In the genomic region with DNA sequence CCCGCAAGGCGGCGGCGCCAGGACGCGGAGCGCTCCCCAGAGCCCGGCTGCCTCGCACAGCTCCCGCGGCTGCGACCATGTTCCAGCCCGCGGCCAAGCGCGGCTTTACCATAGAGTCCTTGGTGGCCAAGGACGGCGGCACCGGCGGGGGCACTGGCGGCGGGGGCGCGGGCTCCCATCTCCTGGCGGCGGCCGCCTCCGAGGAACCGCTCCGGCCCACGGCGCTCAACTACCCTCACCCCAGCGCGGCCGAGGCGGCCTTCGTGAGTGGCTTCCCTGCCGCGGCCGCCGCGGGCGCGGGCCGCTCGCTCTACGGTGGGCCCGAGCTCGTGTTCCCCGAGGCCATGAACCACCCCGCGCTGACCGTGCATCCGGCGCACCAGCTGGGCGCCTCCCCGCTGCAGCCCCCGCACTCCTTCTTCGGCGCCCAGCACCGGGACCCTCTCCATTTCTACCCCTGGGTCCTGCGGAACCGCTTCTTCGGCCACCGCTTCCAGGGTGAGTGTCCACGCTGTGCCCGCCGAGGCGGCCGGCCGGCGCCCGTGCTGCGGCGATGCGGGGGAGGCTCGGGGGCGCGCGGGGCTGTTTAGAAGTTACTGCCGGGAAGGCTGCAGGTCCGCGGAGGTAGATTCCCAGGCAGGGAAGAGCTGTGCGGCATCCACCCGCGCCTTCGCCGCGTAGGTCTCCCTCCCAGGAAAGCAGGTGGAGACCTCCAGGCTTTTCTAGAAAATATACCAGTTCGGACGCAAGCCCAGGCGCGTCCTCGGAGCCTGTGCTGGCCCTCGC, we compare ENCODE assay signal across 8 cellular contexts. TPM values are rescaled to one million over a fixed set of nuclear protein-coding genes. Genes with fewer than 3 reads are reported as not detected.
DNase-seq lines count a peak whose midpoint lies in the region; ATAC-seq and TF ChIP-seq lines count a peak whose summit lies in the region.

No MANE protein-coding gene starts in this region.

- ATAC-seq in gastroesophageal sphincter (peak; percentile 7), HG02970 (IDR thresholded peaks at IDR 0.05; ENCODE audit: low FRiP score, unreplicated experiment) (no peak), esophagus mucosa (no peak)
- ATAC-seq in stimulated activated naive B cell treated with anti-CD40 and anti-IgM and Interleukin-4, amounts not matched to agents 10 μg/mL and 1 μg/mL and 100 μg/mL, for 72 hours (replicated peaks) = no peak

- BruUV-seq in OCI-LY7 (replicated peaks; lab: Mats Ljungman, UMichigan) = no TSS peak

- no peak overlapping the region for H2AFZ ChIP-seq in OCI-LY7 (ENCODE audit: low read length)

- intact Hi-C loops in activated naive CD4-positive, alpha-beta T cell treated with anti-CD3 and anti-CD28 coated beads for 36 hours (cut with micrococcal nuclease) = loop anchor here (1.0 to 5.0 kb wide), 6 partner anchors 7 to 771 kb away; a partner anchor contains a TSS
- intact Hi-C loops in OCI-LY7 (cut with micrococcal nuclease; ENCODE audit: unreplicated experiment) = no loop called here

- TF ChIP-seq EP300 in gastroesophageal sphincter (IDR thresholded peaks at IDR 0.05) = no peak

- CTCF ChIA-PET in activated naive CD4-positive, alpha-beta T cell treated with anti-CD3 and anti-CD28 coated beads for 36 hours (lab: Charles Lee) = interaction anchor here (0.5 to 1.4 kb wide), 3 partner anchors 56 to 299 kb away, joined by 3 to 4 read pairs (median 3); no protein-coding TSS in a partner anchor
- CTCF ChIA-PET in OCI-LY7 (lab: Charles Lee; ENCODE audit: unreplicated experiment) = no interaction called here

- H3K9me3 Mint-ChIP-seq in activated naive CD4-positive, alpha-beta T cell treated with anti-CD3 and anti-CD28 coated beads for 36 hours = no peaks in the 10 kb centered on the region
- no peaks in the 10 kb centered on the region for H3K9me3 Mint-ChIP-seq in stimulated activated naive B cell treated with anti-CD40 and anti-IgM and Interleukin-4, amounts not matched to agents 10 μg/mL and 1 μg/mL and 100 μg/mL, for 72 hours

- no peaks in the 10 kb centered on the region for H3K36me3 ChIP-seq in OCI-LY7 (ENCODE audit: insufficient read depth, low read length)
- H3K36me3 ChIP-seq in gastroesophageal sphincter = no peaks in the 10 kb centered on the region

- H3K27ac Mint-ChIP-seq in activated naive CD4-positive, alpha-beta T cell treated with anti-CD3 and anti-CD28 coated beads for 36 hours = no peak overlapping the region
- peak overlapping the region; percentile 89 for H3K27ac Mint-ChIP-seq in stimulated activated naive B cell treated with anti-CD40 and anti-IgM and Interleukin-4, amounts not matched to agents 10 μg/mL and 1 μg/mL and 100 μg/mL, for 72 hours

- H3K27ac ChIP-seq in OCI-LY7 (ENCODE audit: low read depth, low read length, poor library complexity, severe bottlenecking) (no peak overlapping the region), gastroesophageal sphincter (no peak overlapping the region)

- peaks cover 100% of the 10 kb centered on the region for H3K27me3 ChIP-seq in gastroesophageal sphincter

- H3K9me3 ChIP-seq in OCI-LY7 (ENCODE audit: low read length) (no peaks in the 10 kb centered on the region), gastroesophageal sphincter (no peaks in the 10 kb centered on the region)

- peaks cover 74% of the 10 kb centered on the region for H3K27me3 Mint-ChIP-seq in activated naive CD4-positive, alpha-beta T cell treated with anti-CD3 and anti-CD28 coated beads for 36 hours (ENCODE audit: low read depth)
- peaks cover 65 to 78% of the 10 kb centered on the region in 2 donors for H3K27me3 Mint-ChIP-seq in stimulated activated naive B cell treated with anti-CD40 and anti-IgM and Interleukin-4, amounts not matched to agents 10 μg/mL and 1 μg/mL and 100 μg/mL, for 72 hours

- no peak overlapping the region for H3K4me3 ChIP-seq in OCI-LY7 (ENCODE audit: low read depth, low read length, poor library complexity, severe bottlenecking)
- peak overlapping the region in 1 of 2 donors; percentile 48 for H3K4me3 ChIP-seq in gastroesophageal sphincter

- no peaks in the 10 kb centered on the region for H3K9me2 ChIP-seq in OCI-LY7 (ENCODE audit: insufficient read depth, low read length)

- H3K4me1 Mint-ChIP-seq in activated naive CD4-positive, alpha-beta T cell treated with anti-CD3 and anti-CD28 coated beads for 36 hours (ENCODE audit: low read depth) = peaks cover 30% of the 10 kb centered on the region
- H3K4me1 Mint-ChIP-seq in stimulated activated naive B cell treated with anti-CD40 and anti-IgM and Interleukin-4, amounts not matched to agents 10 μg/mL and 1 μg/mL and 100 μg/mL, for 72 hours = peaks cover 30 to 52% of the 10 kb centered on the region in 2 donors

- H3K4me1 ChIP-seq in OCI-LY7 (ENCODE audit: insufficient read depth, low read length, poor library complexity, severe bottlenecking) (peaks cover 5% of the 10 kb centered on the region), gastroesophageal sphincter (peaks cover 3 to 66% (median 51%) of the 10 kb centered on the region in 3 donors)

- no peaks in the 10 kb centered on the region for H3K79me2 ChIP-seq in OCI-LY7 (ENCODE audit: insufficient read depth, low read depth, low read length)

- H4K20me1 ChIP-seq in OCI-LY7 (ENCODE audit: insufficient read depth, low read length) = peaks cover 4% of the 10 kb centered on the region; the same call in 1 of the 2 replicates

- peak overlapping the region; percentile 58 for H3K4me3 Mint-ChIP-seq in activated naive CD4-positive, alpha-beta T cell treated with anti-CD3 and anti-CD28 coated beads for 36 hours
- peak overlapping the region; percentile 60 to 83 for H3K4me3 Mint-ChIP-seq in stimulated activated naive B cell treated with anti-CD40 and anti-IgM and Interleukin-4, amounts not matched to agents 10 μg/mL and 1 μg/mL and 100 μg/mL, for 72 hours

- H3K4me2 ChIP-seq in OCI-LY7 (ENCODE audit: low read length) = peak overlapping the region; percentile 50; the same call in 1 of the 2 replicates

- POLR2A ChIA-PET in OCI-LY7 (lab: Charles Lee) = no interaction called here

- no peak for DNase-seq in activated naive CD4-positive, alpha-beta T cell treated with anti-CD3 and anti-CD28 coated beads for 36 hours
- no peak for DNase-seq in activated naive CD4-positive, alpha-beta T cell (lab: John Stamatoyannopoulos, UW)
- DNase-seq in OCI-LY7 (ENCODE audit: low spot score) = no peak
- no peak for DNase-seq in stimulated activated naive B cell treated with anti-CD40 and anti-IgM and Interleukin-4, amounts not matched to agents 10 μg/mL and 1 μg/mL and 100 μg/mL, for 72 hours
- DNase-seq in T1000 (lab: John Stamatoyannopoulos, UW) = no peak

- TF ChIP-seq CTCF in OCI-LY7 (conservative IDR thresholded peaks at IDR 0.05; ENCODE audit: low read length) (no peak), gastroesophageal sphincter (IDR thresholded peaks at IDR 0.05) (no peak)

- no CpG with 5 or more reads among the region's 95 CpGs for WGBS in gastroesophageal sphincter (ENCODE audit: low coverage in 1 of 2), 2 donors

- H3K36me3 Mint-ChIP-seq in activated naive CD4-positive, alpha-beta T cell treated with anti-CD3 and anti-CD28 coated beads for 36 hours (ENCODE audit: low read depth) = no peaks in the 10 kb centered on the region
- no peaks in the 10 kb centered on the region for H3K36me3 Mint-ChIP-seq in stimulated activated naive B cell treated with anti-CD40 and anti-IgM and Interleukin-4, amounts not matched to agents 10 μg/mL and 1 μg/mL and 100 μg/mL, for 72 hours

- TF ChIP-seq POLR2A in gastroesophageal sphincter (IDR thresholded peaks at IDR 0.05) = no peak

RNA-seq across cellular contexts. Expression of a gene that starts 0.7 kb away (rescaled TPM):
- total RNA-seq in activated naive CD4-positive, alpha-beta T cell treated with anti-CD3 and anti-CD28 coated beads for 36 hours = not detected
- not detected in 2 replicates for total RNA-seq in OCI-LY7 (2014; rRNA removed; shearing (Covaris generic))
- total RNA-seq in OCI-LY7 (2022) (not detected in 2 replicates), gastroesophageal sphincter (under 1 TPM in 1 of 4 donors, not detected in 3; 0.15 TPM), esophagus mucosa (not detected)

RNA-seq across cellular contexts. Expression of a gene that starts 30.9 kb away (rescaled TPM):
- total RNA-seq in activated naive CD4-positive, alpha-beta T cell treated with anti-CD3 and anti-CD28 coated beads for 36 hours = 1 to 10 TPM; 8.4 to 8.7 TPM
- not detected in 2 replicates for total RNA-seq in OCI-LY7 (2014; rRNA removed; shearing (Covaris generic))
- total RNA-seq in OCI-LY7 (2022) (not detected in 2 replicates), gastroesophageal sphincter (10 to 100 TPM; 26.1 to 48.5 (median 39.4) TPM), esophagus mucosa (16.1 TPM)

Comparison
In these comparisons a context has a peak if more than half of its experiments do, and no peak if none do; other contexts are left out.
1. RNA of a gene that starts 30.9 kb away (total RNA-seq): 26.1 to 48.5 TPM in gastroesophageal sphincter, 16.1 TPM in esophagus mucosa (single experiment) and 8.4 to 8.7 TPM in activated naive CD4-positive, alpha-beta T cell treated with anti-CD3 and anti-CD28 coated beads for 36 hours; not detected in OCI-LY7; every median in the first group is over 4 times any median in the second.